8 cellular contexts compared by ENCODE assay signal in the genomic region with DNA sequence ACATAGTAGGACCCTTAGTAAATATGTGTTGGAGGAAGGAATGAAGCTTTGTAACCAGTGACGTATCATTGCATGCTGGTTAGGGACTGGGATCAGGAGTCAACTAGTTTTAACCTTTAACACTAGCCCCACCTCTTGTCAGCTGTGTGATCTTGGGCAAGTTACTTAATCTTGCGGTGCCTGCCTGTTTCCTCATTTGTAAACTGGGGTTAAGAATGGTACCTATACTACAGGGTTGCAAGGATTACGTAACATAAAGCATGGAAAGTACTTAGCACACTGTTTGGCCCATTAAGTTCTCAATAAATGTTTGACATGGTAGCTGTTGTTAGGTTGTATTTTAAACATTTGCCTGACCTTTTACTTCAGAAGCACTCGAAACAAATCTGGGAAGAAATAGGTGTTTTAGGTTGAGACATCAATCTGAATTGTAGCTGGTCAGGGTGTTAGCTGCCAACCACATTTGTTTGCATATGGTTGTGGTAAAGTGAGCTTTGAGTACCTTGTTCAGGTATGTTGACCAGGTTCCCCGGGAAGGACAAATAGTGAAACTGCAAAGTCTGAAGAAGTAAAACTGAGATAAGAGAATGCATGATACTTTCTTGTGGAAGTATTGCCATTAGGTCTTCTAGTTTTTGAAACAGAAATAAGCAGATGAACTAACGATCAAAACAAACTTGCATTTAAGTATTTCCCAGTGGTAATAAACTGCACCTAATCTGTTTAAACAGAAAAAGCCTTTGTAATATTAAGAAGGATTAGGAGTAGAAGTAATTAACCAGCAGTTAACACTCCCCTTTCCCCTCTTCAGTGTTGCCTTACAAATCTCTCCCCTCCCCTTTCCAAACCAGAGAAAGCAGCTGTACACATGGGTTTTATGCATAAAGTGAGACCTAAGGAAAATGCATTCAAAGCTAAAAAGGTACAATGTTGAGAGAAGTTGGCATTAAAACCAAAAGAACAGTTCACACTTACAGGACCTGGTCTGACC. TPM values are rescaled to one million over a fixed set of nuclear protein-coding genes. Genes with fewer than 3 reads are reported as not detected.
DNase-seq lines count a peak whose midpoint lies in the region; ATAC-seq and TF ChIP-seq lines count a peak whose summit lies in the region.

No MANE protein-coding gene starts in this region.

- POLR2A ChIA-PET in MCF 10A (lab: Yijun Ruan, JAX) (interaction anchor here (0.6 to 4.3 kb wide), 5 partner anchors 24 to 74 kb away, joined by 3 to 33 read pairs (median 5); a partner anchor contains a TSS), T-cell (lab: Charles Lee) (interaction anchor here (0.7 to 1.7 kb wide), 4 partner anchors 13 to 59 kb away, joined by 3 to 4 read pairs (median 4); no protein-coding TSS in a partner anchor)

- TF ChIP-seq POLR2A in breast epithelium (IDR thresholded peaks at IDR 0.05) = no peak

- H3K27ac ChIP-seq in breast epithelium = no peak overlapping the region

- peaks cover 10% of the 10 kb centered on the region for H3K36me3 Mint-ChIP-seq in MCF 10A (ENCODE audit: insufficient read depth, unreplicated experiment)
- H3K36me3 Mint-ChIP-seq in T-cell = peaks cover 9% of the 10 kb centered on the region

- intact Hi-C loops in MCF 10A (cut with micrococcal nuclease) = no loop called here
- intact Hi-C loops in breast epithelium (cut with DNase I; ENCODE audit: low total_unique reads) = loop anchor here (2.0 kb wide), 1 partner anchor 53 kb away; no protein-coding TSS in a partner anchor

- peaks cover 44% of the 10 kb centered on the region for H3K4me1 Mint-ChIP-seq in MCF 10A (ENCODE audit: insufficient read depth, unreplicated experiment)
- peaks cover 62 to 78% (median 71%) of the 10 kb centered on the region in 3 donors for H3K4me1 Mint-ChIP-seq in T-cell

- H3K36me3 ChIP-seq in breast epithelium = no peaks in the 10 kb centered on the region

- ATAC-seq in HG03097 (IDR thresholded peaks at IDR 0.05; ENCODE audit: low FRiP score, unreplicated experiment) = peak; percentile 60
- peak in 1 of 4 experiments; percentile 45 for ATAC-seq in T-cell (replicated peaks in 1 of 4)

- DNase-seq in MCF 10A (ENCODE audit: unreplicated experiment) (peak; percentile 66), breast epithelium (ENCODE audit: low spot score in 2 of 2) (no peak), T-cell (peak in 9 of 34 experiments; percentile 14 to 30 (median 19)), renal cortical epithelial cell (ENCODE audit: low read depth) (peak; percentile 77), COLO829 (ENCODE audit: low spot score) (no peak), NCI-H146 (lab: John Stamatoyannopoulos, UW) (no peak), COR-L47 (lab: John Stamatoyannopoulos, UW) (no peak)

- peak overlapping the region; percentile 57 for H3K27ac Mint-ChIP-seq in MCF 10A (ENCODE audit: low read depth, unreplicated experiment)
- H3K27ac Mint-ChIP-seq in T-cell = peak overlapping the region; percentile 49 to 53

- H3K27me3 ChIP-seq in breast epithelium = no peaks in the 10 kb centered on the region

- no peaks in the 10 kb centered on the region for H3K9me3 Mint-ChIP-seq in MCF 10A (ENCODE audit: unreplicated experiment)
- H3K9me3 Mint-ChIP-seq in T-cell = no peaks in the 10 kb centered on the region

- BruUV-seq in MCF 10A (replicated peaks; lab: Mats Ljungman, UMichigan) = no TSS peak

- TF ChIP-seq CTCF in MCF 10A (IDR thresholded peaks at IDR 0.05; ENCODE audit: unreplicated experiment) (no peak), breast epithelium (IDR thresholded peaks at IDR 0.05) (no peak)

- CTCF ChIA-PET in MCF 10A (lab: Yijun Ruan, JAX) = interaction anchor here (0.6 to 1.9 kb wide), 11 partner anchors 8 to 517 kb away, joined by 3 to 7 read pairs (median 4); a partner anchor contains a TSS
- CTCF ChIA-PET in T-cell (lab: Charles Lee) = interaction anchor here in 1 of 2 donors (1.0 to 1.8 kb wide), 5 partner anchors 9 to 55 kb away, joined by 3 to 7 read pairs (median 3); no protein-coding TSS in a partner anchor

- H3K9me3 ChIP-seq in breast epithelium = no peaks in the 10 kb centered on the region

- H3K27me3 Mint-ChIP-seq in MCF 10A (ENCODE audit: insufficient read depth, unreplicated experiment) (no peaks in the 10 kb centered on the region), T-cell (no peaks in the 10 kb centered on the region)

- H3K4me3 ChIP-seq in breast epithelium = no peak overlapping the region

- H3K4me3 Mint-ChIP-seq in MCF 10A (ENCODE audit: unreplicated experiment) (no peak overlapping the region), T-cell (no peak overlapping the region)

- H3K4me1 ChIP-seq in breast epithelium = peaks cover 0 to 5% of the 10 kb centered on the region in 2 donors

RNA-seq across cellular contexts. Expression of a gene that starts 25.8 kb away (rescaled TPM):
- total RNA-seq in MCF 10A (2022) (not detected in 2 replicates), breast epithelium (not detected), T-cell (1 to 10 TPM in 1 of 5 donors, not detected in 4; 5.7 TPM), renal cortical epithelial cell (not detected in 2 replicates)

Comparison
In these comparisons a context has a peak if more than half of its experiments do, and no peak if none do; other contexts are left out.
1. DNase-seq: peak in MCF 10A (single experiment) and renal cortical epithelial cell (single experiment); none in breast epithelium (0 of 2), COLO829 (single experiment), NCI-H146 (single experiment) and COR-L47 (single experiment).